ENCODE assay signal across 1 cellular context in genomic region chr14:32202941-32203882, GRCh38.
TF ChIP-seq lines count a peak whose summit lies in the region.

RNU6-8 (minus strand) TSS chr14:32203269.

TF ChIP-seq in K562, 482 proteins besides CTCF, POLR2A, EP300 and RAD21 (continued from another document and continues in another):
- TF ChIP-seq CREB3 (tag; conservative IDR thresholded peaks at IDR 0.05; ENCODE audit: low read depth) (no peak), KLF16 (IDR thresholded peaks at IDR 0.05) (no peak), ZNF282 (CRISPR knock-in tag; IDR thresholded peaks at IDR 0.05) (no peak), SREBF2 (CRISPR knock-in tag; IDR thresholded peaks at IDR 0.05) (no peak), ZNF449 (CRISPR knock-in tag; IDR thresholded peaks at IDR 0.05) (no peak), PCBP2 (IDR thresholded peaks at IDR 0.05; ENCODE audit: low read depth, low read length, poor library complexity, severe bottlenecking) (no peak), PTBP1 (IDR thresholded peaks at IDR 0.05; ENCODE audit: low read depth, low read length) (no peak), KLF1 (tag; IDR thresholded peaks at IDR 0.05) (no peak), SIX5 (IDR thresholded peaks at IDR 0.05; ENCODE audit: borderline replicate concordance in 1 of 2, insufficient read depth in 1 of 2, low read depth in 1 of 2, low read length in 2 of 2) (no peak), ZKSCAN1 (IDR thresholded peaks at IDR 0.05; ENCODE audit: low read depth, low read length) (no peak), CC2D1A (IDR thresholded peaks at IDR 0.05) (no peak), KLF10 (CRISPR knock-in tag; IDR thresholded peaks at IDR 0.05) (no peak), WHSC1 (IDR thresholded peaks at IDR 0.05; ENCODE audit: low read length) (no peak), FOS (IDR thresholded peaks at IDR 0.05; ENCODE audit: extremely low read depth, insufficient read length) (no peak), ZBTB5 (IDR thresholded peaks at IDR 0.05) (no peak), ZHX1 (conservative IDR thresholded peaks at IDR 0.05; ENCODE audit: low read length) (no peak), ATF6 (CRISPR knock-in tag; IDR thresholded peaks at IDR 0.05) (no peak), TAF7 (tag; IDR thresholded peaks at IDR 0.05) (no peak), ZNF184 (CRISPR knock-in tag; IDR thresholded peaks at IDR 0.05) (no peak), ZNF436 (CRISPR knock-in tag; IDR thresholded peaks at IDR 0.05) (no peak), ZBTB1 (CRISPR knock-in tag; IDR thresholded peaks at IDR 0.05; ENCODE audit: borderline replicate concordance, low read depth) (no peak), MEIS2 (IDR thresholded peaks at IDR 0.05; ENCODE audit: partially characterized antibody) (peak; percentile 29), DMBX1 (CRISPR knock-in tag; IDR thresholded peaks at IDR 0.05; ENCODE audit: borderline replicate concordance) (no peak), IRF2 (CRISPR knock-in tag; IDR thresholded peaks at IDR 0.05) (no peak), RBM17 (IDR thresholded peaks at IDR 0.05; ENCODE audit: borderline replicate concordance, low read depth, low read length) (no peak), CBX8 (IDR thresholded peaks at IDR 0.05; ENCODE audit: borderline replicate concordance, extremely low read depth, low read depth, low read length, poor library complexity, severe bottlenecking) (no peak), THRB (CRISPR knock-in tag; conservative IDR thresholded peaks at IDR 0.05) (no peak), CHAMP1 (IDR thresholded peaks at IDR 0.05) (no peak), NR2C2 (CRISPR knock-in tag; IDR thresholded peaks at IDR 0.05) (no peak), NR2C2 (tag; IDR thresholded peaks at IDR 0.05) (peak; percentile 20; the same call in 1 of the 2 replicates), SAP30 (IDR thresholded peaks at IDR 0.05; ENCODE audit: borderline replicate concordance, insufficient read depth, low read depth, low read length, poor library complexity, severe bottlenecking) (no peak), RAD51 (IDR thresholded peaks at IDR 0.05; ENCODE audit: borderline replicate concordance, low read depth) (no peak), ZNF764 (CRISPR knock-in tag; IDR thresholded peaks at IDR 0.05; ENCODE audit: low read depth) (no peak), EP400 (IDR thresholded peaks at IDR 0.05) (peak; percentile 55; the same call in 1 of the 2 replicates), FOXJ2 (tag; IDR thresholded peaks at IDR 0.05) (no peak), CCNT2 (IDR thresholded peaks at IDR 0.05; ENCODE audit: borderline replicate concordance, extremely low read depth, insufficient read length, low read depth, low read length) (peak; percentile 34), HMGN3 (IDR thresholded peaks at IDR 0.05; ENCODE audit: borderline replicate concordance, extremely low read depth, insufficient read length, low read depth, low read length) (no peak), ZNF143 (CRISPR knock-in tag; IDR thresholded peaks at IDR 0.05) (peak; percentile 83), GATA2 (CRISPR knock-in tag; IDR thresholded peaks at IDR 0.05) (no peak), PHB2 (IDR thresholded peaks at IDR 0.05; ENCODE audit: low read depth) (no peak), HMBOX1 (IDR thresholded peaks at IDR 0.05) (no peak), ATF2 (CRISPR knock-in tag; IDR thresholded peaks at IDR 0.05) (no peak), MCM5 (IDR thresholded peaks at IDR 0.05; ENCODE audit: low read depth) (no peak), MIER1 (IDR thresholded peaks at IDR 0.05; ENCODE audit: low read depth) (no peak), REST (CRISPR knock-in tag; IDR thresholded peaks at IDR 0.05; ENCODE audit: low read depth) (no peak)
